In genomic region chr5:140575309-140575708, GRCh38 we compare ENCODE assay signal across 7 cellular contexts. TPM values are rescaled to one million over a fixed set of nuclear protein-coding genes. Genes with fewer than 3 reads are reported as not detected.
DNase-seq lines count a peak whose midpoint lies in the region; ATAC-seq, FAIRE-seq and TF ChIP-seq lines count a peak whose summit lies in the region.
"Had no signal": no experiment of that assay in that cellular context is flagged by ENCODE, and none has a peak within 500 bp of the region (broad histone marks: within the 10 kb centered on the region; RNA-seq: fewer than 3 reads in every experiment).

No MANE protein-coding gene starts in this region.

- H3K27ac ChIP-seq in Peyer's patch (no peak overlapping the region), kidney (ENCODE audit: low read depth in 2 of 2, low read length in 2 of 2) (no peak overlapping the region)
- H3K27ac ChIP-seq: vagina had no signal

- H3K27me3 ChIP-seq in Peyer's patch, result no peaks in the 10 kb centered on the region
- H3K27me3 ChIP-seq: vagina had no signal

- no peak for TF ChIP-seq POLR2A in Peyer's patch (IDR thresholded peaks at IDR 0.05)

- no peak overlapping the region for H3K9ac ChIP-seq in kidney (ENCODE audit: low read length in 2 of 2)

- H3K27ac Mint-ChIP-seq in CD14-positive monocyte, result peak overlapping the region in 6 of 7 donors; percentile 14 to 87 (median 66)
- H3K27ac Mint-ChIP-seq in stimulated activated naive B cell treated with anti-CD40 and anti-IgM and Interleukin-4, amounts not matched to agents 10 μg/mL and 1 μg/mL and 100 μg/mL, for 72 hours, result no peak overlapping the region

- peaks cover 0 to 2% (median 2%) of the 10 kb centered on the region in 3 donors for H3K27me3 Mint-ChIP-seq in CD14-positive monocyte (ENCODE audit: low read depth in 3 of 3)
- no peaks in the 10 kb centered on the region for H3K27me3 Mint-ChIP-seq in stimulated activated naive B cell treated with anti-CD40 and anti-IgM and Interleukin-4, amounts not matched to agents 10 μg/mL and 1 μg/mL and 100 μg/mL, for 72 hours

- H3K4me3 Mint-ChIP-seq in CD14-positive monocyte, result no peak overlapping the region
- no peak overlapping the region for H3K4me3 Mint-ChIP-seq in stimulated activated naive B cell treated with anti-CD40 and anti-IgM and Interleukin-4, amounts not matched to agents 10 μg/mL and 1 μg/mL and 100 μg/mL, for 72 hours

- H3K4me3 ChIP-seq in Peyer's patch (no peak overlapping the region), kidney (ENCODE audit: low read length in 2 of 2) (no peak overlapping the region)
- H3K4me3 ChIP-seq: vagina had no signal

- ATAC-seq in GM18873 (IDR thresholded peaks at IDR 0.05; ENCODE audit: low FRiP score, unreplicated experiment), result no peak
- no peak for ATAC-seq in stimulated activated naive B cell treated with anti-CD40 and anti-IgM and Interleukin-4, amounts not matched to agents 10 μg/mL and 1 μg/mL and 100 μg/mL, for 72 hours (replicated peaks)

- H3K9me3 Mint-ChIP-seq in CD14-positive monocyte, result no peaks in the 10 kb centered on the region
- H3K9me3 Mint-ChIP-seq in stimulated activated naive B cell treated with anti-CD40 and anti-IgM and Interleukin-4, amounts not matched to agents 10 μg/mL and 1 μg/mL and 100 μg/mL, for 72 hours, result no peaks in the 10 kb centered on the region

- intact Hi-C loops in CD14-positive monocyte (cut with micrococcal nuclease) (loop anchor here (2.0 to 5.0 kb wide), 2 partner anchors 37 to 59 kb away; no protein-coding TSS in a partner anchor), kidney (cut with DNase I) (no loop called here)

- peaks cover 48 to 79% of the 10 kb centered on the region in 2 donors for H3K36me3 Mint-ChIP-seq in CD14-positive monocyte
- peaks cover 7 to 14% of the 10 kb centered on the region in 2 donors for H3K36me3 Mint-ChIP-seq in stimulated activated naive B cell treated with anti-CD40 and anti-IgM and Interleukin-4, amounts not matched to agents 10 μg/mL and 1 μg/mL and 100 μg/mL, for 72 hours

- peaks cover 35% of the 10 kb centered on the region for H3K4me1 Mint-ChIP-seq in CD14-positive monocyte
- peaks cover 2% of the 10 kb centered on the region in 2 donors for H3K4me1 Mint-ChIP-seq in stimulated activated naive B cell treated with anti-CD40 and anti-IgM and Interleukin-4, amounts not matched to agents 10 μg/mL and 1 μg/mL and 100 μg/mL, for 72 hours

- DNase-seq in CD14-positive monocyte (ENCODE audit: low spot score), result peak; percentile 80
- DNase-seq in Peyer's patch, result peak in 2 of 3 donors; percentile 71
- DNase-seq in kidney, result no peak
- DNase-seq in activated T-cell treated with anti-CD3 and anti-CD28 coated beads, Interleukin-2, amount 50 U/mL, for 48 hours, result no peak
- DNase-seq in stimulated activated naive B cell treated with anti-CD40 and anti-IgM and Interleukin-4, amounts not matched to agents 10 μg/mL and 1 μg/mL and 100 μg/mL, for 72 hours, result no peak

- FAIRE-seq in kidney (lab: Jason Lieb, UNC), result no peak

- H3K9me3 ChIP-seq in Peyer's patch (no peaks in the 10 kb centered on the region), kidney (ENCODE audit: control insufficient read depth in 1 of 2, low read length in 2 of 2) (no peaks in the 10 kb centered on the region)
- H3K9me3 ChIP-seq: vagina had no signal

- peak; percentile 84 for TF ChIP-seq CTCF in CD14-positive monocyte (IDR thresholded peaks at IDR 0.05)
- TF ChIP-seq CTCF in Peyer's patch (IDR thresholded peaks at IDR 0.05), result peak in 4 of 6 experiments; percentile 20 to 55 (median 52)
- peak; percentile 26 for TF ChIP-seq CTCF in kidney (IDR thresholded peaks at IDR 0.05; ENCODE audit: borderline replicate concordance, extremely low read depth, insufficient read depth)

- no peaks in the 10 kb centered on the region for H3K4me1 ChIP-seq in Peyer's patch
- no peaks in the 10 kb centered on the region for H3K4me1 ChIP-seq in kidney (ENCODE audit: control insufficient read depth in 1 of 2, insufficient read depth in 1 of 2, low read depth in 1 of 2, low read length in 2 of 2)
- H3K4me1 ChIP-seq: vagina had no signal

- no peaks in the 10 kb centered on the region for H3K36me3 ChIP-seq in Peyer's patch
- no peaks in the 10 kb centered on the region for H3K36me3 ChIP-seq in kidney (ENCODE audit: control insufficient read depth in 1 of 2, insufficient read depth in 2 of 2, low read length in 2 of 2)
- H3K36me3 ChIP-seq: vagina had no signal

RNA-seq across cellular contexts. Expression of gene SLC35A4, which starts 10.7 kb away (rescaled TPM):
- polyA plus RNA-seq in CD14-positive monocyte, result 10 to 100 TPM; 44.0 to 67.1 TPM
- total RNA-seq in Peyer's patch, result 10 to 100 TPM; 41.9 to 51.3 (median 49.9) TPM
- 89.9 TPM for total RNA-seq in kidney
- 71.2 TPM for polyA plus RNA-seq in kidney (ENCODE audit: insufficient read depth, low read depth, low replicate concordance)

RNA-seq across cellular contexts. Expression of gene APBB3, which starts 10.9 kb away (rescaled TPM):
- 1 to 10 TPM; 4.9 to 7.4 TPM for polyA plus RNA-seq in CD14-positive monocyte
- total RNA-seq in Peyer's patch, result 10 to 100 TPM; 21.7 to 78.5 (median 62.4) TPM
- 33.9 TPM for total RNA-seq in kidney
- 19.6 TPM for polyA plus RNA-seq in kidney (ENCODE audit: insufficient read depth, low read depth, low replicate concordance)

RNA-seq across cellular contexts. Expression of gene SRA1, which starts 18.0 kb away (rescaled TPM):
- polyA plus RNA-seq in CD14-positive monocyte (10 to 100 TPM; 72.4 to 80.8 TPM), kidney (ENCODE audit: insufficient read depth, low read depth, low replicate concordance) (52.4 TPM)
- total RNA-seq in Peyer's patch (10 to 100 TPM; 19.8 to 38.6 (median 27.5) TPM), kidney (31.3 TPM)

RNA-seq across cellular contexts. Expression of gene EIF4EBP3, which starts 27.8 kb away (rescaled TPM):
- 10 to 100 TPM; 41.9 to 46.0 TPM for polyA plus RNA-seq in CD14-positive monocyte
- 10 to 100 TPM in 3 of 4 donors, not detected in 1; 32.4 to 46.1 (median 32.9) TPM for total RNA-seq in Peyer's patch
- total RNA-seq in kidney, result 22.6 TPM
- 48.8 TPM for polyA plus RNA-seq in kidney (ENCODE audit: insufficient read depth, low read depth, low replicate concordance)

RNA-seq across cellular contexts. Expression of gene CD14, which starts 57.7 kb away (rescaled TPM):
- polyA plus RNA-seq in CD14-positive monocyte (1,000 to 10,000 TPM; 2,434 to 3,095 TPM), kidney (ENCODE audit: insufficient read depth, low read depth, low replicate concordance) (43.8 TPM)
- total RNA-seq in Peyer's patch (10 to 100 TPM in 2 of 4 donors, 1 to 10 TPM in 2; 3.3 to 16.0 (median 7.4) TPM), kidney (68.8 TPM)

Comparison
In these comparisons a context has a peak if more than half of its experiments do, and no peak if none do; other contexts are left out.
1. DNase-seq: peak in CD14-positive monocyte (single experiment) and Peyer's patch (2 of 3); none in kidney (single experiment), activated T-cell treated with anti-CD3 and anti-CD28 coated beads, Interleukin-2, amount 50 U/mL, for 48 hours (0 of 2) and stimulated activated naive B cell treated with anti-CD40 and anti-IgM and Interleukin-4, amounts not matched to agents 10 μg/mL and 1 μg/mL and 100 μg/mL, for 72 hours (single experiment).
2. CTCF ChIP-seq: peak in every context shown above with its lines; median percentile 84 in CD14-positive monocyte; 52 in Peyer's patch; 26 in kidney.